8 cellular contexts compared by ENCODE assay signal in the genomic region with DNA sequence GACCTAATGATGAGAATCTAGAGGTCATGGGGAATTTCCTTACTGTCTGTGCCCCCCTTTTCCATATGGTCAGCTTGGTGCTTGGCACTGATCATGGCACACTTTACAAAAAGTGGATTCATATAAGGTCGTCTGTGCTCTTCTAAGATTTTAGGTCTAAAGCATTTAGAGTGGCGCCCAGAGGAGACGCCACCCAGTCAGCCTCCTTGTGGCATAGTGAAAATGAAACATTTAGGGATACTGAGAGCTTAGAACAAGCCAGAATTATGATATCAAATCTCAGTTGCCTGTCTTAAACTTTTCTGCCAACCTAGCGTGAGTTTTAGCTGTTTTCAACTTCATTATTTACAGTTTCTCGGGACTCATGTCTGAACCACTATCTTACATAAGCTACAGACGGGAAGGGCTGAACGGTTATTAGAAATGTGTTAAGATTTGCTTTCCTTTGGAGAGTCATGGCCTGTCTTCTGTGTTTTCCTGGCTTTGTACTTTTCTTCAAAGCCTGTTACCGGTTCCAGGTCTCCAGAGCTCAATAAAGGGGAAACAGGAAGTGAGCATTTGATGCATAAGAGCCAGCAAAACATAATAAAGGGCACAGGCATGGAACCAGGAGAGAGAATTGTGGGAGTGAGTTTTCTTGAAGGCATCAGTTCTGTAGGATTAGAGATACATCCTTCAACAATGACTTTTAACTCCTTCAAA. TPM values are rescaled to one million over a fixed set of nuclear protein-coding genes. Genes with fewer than 3 reads are reported as not detected.
DNase-seq lines count a peak whose midpoint lies in the region; ATAC-seq and TF ChIP-seq lines count a peak whose summit lies in the region.

No MANE protein-coding gene starts in this region.

- intact Hi-C loops in activated B cell treated with CpG ODN at 0.5 μM for 24 hours (cut with micrococcal nuclease) (loop anchor here (1.0 kb wide), 2 partner anchors 12 to 97 kb away; no protein-coding TSS in a partner anchor), lower lobe of right lung (cut with DNase I) (no loop called here)

- peaks cover 15% of the 10 kb centered on the region for H3K4me1 Mint-ChIP-seq in activated B cell treated with CpG ODN at 0.5 μM for 24 hours

- peak overlapping the region; percentile 0 for H3K27ac Mint-ChIP-seq in activated B cell treated with CpG ODN at 0.5 μM for 24 hours

- no peak for TF ChIP-seq CTCF in activated B cell treated with CpG ODN at 0.5 μM for 24 hours (IDR thresholded peaks at IDR 0.05)
- TF ChIP-seq CTCF in lower lobe of right lung (IDR thresholded peaks at IDR 0.05), result no peak

- H3K9me3 ChIP-seq in lower lobe of right lung, result no peaks in the 10 kb centered on the region

- H3K36me3 Mint-ChIP-seq in activated B cell treated with CpG ODN at 0.5 μM for 24 hours (ENCODE audit: low read depth), result no peaks in the 10 kb centered on the region

- CTCF ChIA-PET in activated B cell treated with CpG ODN at 0.5 μM for 24 hours (lab: Charles Lee), result interaction anchor here (1.0 to 1.5 kb wide), 2 partner anchors 14 to 97 kb away, joined by 5 to 9 read pairs; partner anchors contain the start of gene ZNRF1

- no peak for DNase-seq in activated B cell treated with CpG ODN at 0.5 μM for 24 hours
- DNase-seq in lower lobe of right lung, result no peak
- DNase-seq in SK-N-DZ (ENCODE audit: low spot score), result no peak
- no peak for DNase-seq in stimulated activated naive CD4-positive, alpha-beta T cell (lab: John Stamatoyannopoulos, UW)
- DNase-seq in NCI-H69 (lab: John Stamatoyannopoulos, UW), result no peak
- no peak for DNase-seq in globus pallidus (ENCODE audit: low spot score)

- no peaks in the 10 kb centered on the region for H3K27me3 ChIP-seq in lower lobe of right lung (ENCODE audit: low read depth)

- no peaks in the 10 kb centered on the region for H3K36me3 ChIP-seq in lower lobe of right lung

- peak overlapping the region; percentile 0 for H3K4me3 Mint-ChIP-seq in activated B cell treated with CpG ODN at 0.5 μM for 24 hours

- peak overlapping the region; percentile 71 for H3K27ac ChIP-seq in lower lobe of right lung

- no peaks in the 10 kb centered on the region for H3K9me3 Mint-ChIP-seq in activated B cell treated with CpG ODN at 0.5 μM for 24 hours

- POLR2A ChIA-PET in activated B cell treated with CpG ODN at 0.5 μM for 24 hours (lab: Charles Lee), result interaction anchor here (1.3 to 2.4 kb wide), 5 partner anchors 13 to 97 kb away, joined by 3 to 7 read pairs (median 5); partner anchors contain the start of genes WDR59 and ZNRF1

- peak; percentile 31 for ATAC-seq in HG02571 (IDR thresholded peaks at IDR 0.05; ENCODE audit: unreplicated experiment)
- no peak for ATAC-seq in activated B cell treated with CpG ODN at 0.5 μM for 24 hours (ENCODE audit: low read depth)
- peak; percentile 29 to 58 for ATAC-seq in lower lobe of right lung

- H3K4me1 ChIP-seq in lower lobe of right lung, result peaks cover 51% of the 10 kb centered on the region

- H3K4me3 ChIP-seq in GM08714 (ENCODE audit: low read length) (peak overlapping the region; percentile 83), lower lobe of right lung (peak overlapping the region; percentile 1)

- H3K27me3 Mint-ChIP-seq in activated B cell treated with CpG ODN at 0.5 μM for 24 hours, result no peaks in the 10 kb centered on the region

RNA-seq across cellular contexts. Expression of gene ZNRF1, which starts 13.7 kb away (rescaled TPM):
- 1.6 and 2.8 TPM in 2 replicates for total RNA-seq in activated B cell treated with CpG ODN at 0.5 μM for 24 hours
- total RNA-seq in lower lobe of right lung, result 23.5 TPM
- polyA plus RNA-seq in SK-N-DZ (2014; cell fraction: cytosol; rRNA removed), result 26.2 and 27.9 TPM in 2 replicates
- polyA plus RNA-seq in SK-N-DZ (2014; cell fraction: nucleus; rRNA removed), result 57.5 and 90.1 TPM in 2 replicates

RNA-seq across cellular contexts. Expression of gene WDR59, which starts 27.6 kb away (rescaled TPM):
- 80.8 and 93.3 TPM in 2 replicates for total RNA-seq in activated B cell treated with CpG ODN at 0.5 μM for 24 hours
- total RNA-seq in lower lobe of right lung, result 49.5 TPM
- 20.2 and 25.3 TPM in 2 replicates for polyA plus RNA-seq in SK-N-DZ (2014; cell fraction: cytosol; rRNA removed)
- 68.7 and 112 TPM in 2 replicates for polyA plus RNA-seq in SK-N-DZ (2014; cell fraction: nucleus; rRNA removed)
